Comparison of ENCODE assay signal across 33 cellular contexts in the genomic region with DNA sequence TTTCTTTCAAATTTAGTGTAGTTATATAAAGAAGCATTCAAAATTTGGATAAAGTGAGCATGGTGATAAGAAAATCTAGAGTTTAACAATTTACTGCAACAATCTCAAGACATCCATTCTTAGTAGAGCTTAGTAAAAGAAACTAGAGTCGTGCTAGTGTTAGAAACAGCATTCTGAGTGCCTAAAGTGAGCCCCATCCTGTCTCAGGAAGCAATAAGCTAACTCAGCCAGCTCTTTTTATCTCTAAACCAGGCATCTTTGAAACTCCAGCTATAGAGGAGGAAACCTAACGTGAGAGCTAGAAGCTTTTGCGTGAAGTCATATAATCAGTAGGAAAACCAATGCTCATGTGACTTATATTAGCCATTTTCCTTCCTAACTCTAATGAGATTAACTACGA.
"Had no signal": no experiment of that assay in that cellular context is flagged by ENCODE, and none has a peak within 500 bp of the region (broad histone marks: within the 10 kb centered on the region; RNA-seq: fewer than 3 reads in every experiment).

No MANE protein-coding gene starts in this region.

- H3K27ac ChIP-seq: adrenal gland, body of pancreas, colonic mucosa, epithelial cell of prostate, esophagus squamous epithelium, heart right ventricle, left ventricle myocardium inferior, pancreas, prostate gland, sigmoid colon, suprapubic skin, tibial artery, upper lobe of right lung had no signal

- H3K4me1 ChIP-seq: adrenal gland, body of pancreas, colonic mucosa, esophagus squamous epithelium, heart right ventricle, left ventricle myocardium inferior, pancreas, prostate gland, sigmoid colon, suprapubic skin, tibial artery, upper lobe of right lung had no signal

- H3K36me3 ChIP-seq: adrenal gland, colonic mucosa, esophagus squamous epithelium, heart right ventricle, left ventricle myocardium inferior, pancreas, prostate gland, sigmoid colon, suprapubic skin, tibial artery, upper lobe of right lung had no signal

- H3K4me3 ChIP-seq: adrenal gland, body of pancreas, colonic mucosa, esophagus squamous epithelium, heart right ventricle, left ventricle myocardium inferior, lung, pancreas, prostate gland, sigmoid colon, suprapubic skin, tibial artery, upper lobe of right lung had no signal

- ATAC-seq: body of pancreas; heart right ventricle; pancreas; stimulated activated memory B cell treated with anti-CD40 and anti-IgM and Interleukin-4, amounts not matched to agents 10 μg/mL and 1 μg/mL and 100 μg/mL, for 72 hours; upper lobe of right lung had no signal

- DNase-seq: activated B cell treated with CpG ODN at 0.5 μM for 24 hours; activated CD4-positive, alpha-beta T cell treated with anti-CD3 and anti-CD28 coated beads for 4 hours; activated CD4-positive, alpha-beta T cell treated with anti-CD3 and anti-CD28 coated beads, Interleukin-2, amount 50 U/mL, for 48 hours; activated CD8-positive, alpha-beta memory T cell treated with anti-CD3 and anti-CD28 coated beads, Interleukin-2, amount 50 U/mL, for 4 hours; activated effector memory CD4-positive, alpha-beta T cell treated with anti-CD3 and anti-CD28 coated beads, Interleukin-2, amount 50 U/mL, for 16 hours; activated naive CD4-positive, alpha-beta T cell treated with anti-CD3 and anti-CD28 coated beads for 36 hours; activated naive CD8-positive, alpha-beta T cell treated with anti-CD3 and anti-CD28 coated beads for 36 hours; activated T-cell treated with anti-CD3 and anti-CD28 coated beads, Interleukin-2, amount 50 U/mL, for 1 hour; adrenal gland; aorta; body of pancreas; colonic mucosa; effector CD8-positive, alpha-beta T cell; esophagus squamous epithelium; foreskin melanocyte; heart right ventricle; left ventricle myocardium inferior; nephron progenitor cell; nucleus accumbens; pancreas; retina; sigmoid colon; small intestine; stimulated activated CD4-positive, alpha-beta T cell treated with anti-CD3 and anti-CD28 coated beads, Interleukin-1b, Interleukin-23, amount 100 ng/mL, for 48 hours; stimulated activated CD4-positive, alpha-beta T cell treated with anti-CD3 and anti-CD28 coated beads, Interleukin-4, amount 100 ng/mL, for 4 hours; stimulated activated CD8-positive, alpha-beta memory T cell treated with anti-CD3 and anti-CD28 coated beads, Interleukin-4, amount 100 ng/mL, for 48 hours; tibial artery; upper lobe of right lung had no signal

- H3K9me3 ChIP-seq: adrenal gland, body of pancreas, colonic mucosa, esophagus squamous epithelium, heart right ventricle, left ventricle myocardium inferior, pancreas, prostate gland, sigmoid colon, suprapubic skin, tibial artery, upper lobe of right lung had no signal

- H3K27me3 ChIP-seq: adrenal gland, body of pancreas, colonic mucosa, esophagus squamous epithelium, heart right ventricle, pancreas, sigmoid colon, suprapubic skin, tibial artery, upper lobe of right lung had no signal
